8 cellular contexts compared by ENCODE assay signal in genomic region chr1:181105134-181106021, GRCh38. TPM values are rescaled to one million over a fixed set of nuclear protein-coding genes. Genes with fewer than 3 reads are reported as not detected.
A peak's percentile ranks its signal among the peaks of the same experiment; 100 is the strongest.
DNase-seq lines count a peak whose midpoint lies in the region; ATAC-seq and TF ChIP-seq lines count a peak whose summit lies in the region.

No MANE protein-coding gene starts in this region.

- CTCF ChIA-PET in HEK293 (lab: Yijun Ruan, JAX) = interaction anchor here (0.7 to 3.2 kb wide), 10 partner anchors 11 to 224 kb away, joined by 3 to 14 read pairs (median 4); no protein-coding TSS in a partner anchor

- peak overlapping the region; percentile 89 for H3K27ac ChIP-seq in HEK293 (ENCODE audit: extremely low read depth, low read depth, low read length)
- H3K27ac ChIP-seq in SK-N-MC = peak overlapping the region; percentile 8
- H3K27ac ChIP-seq in temporal lobe (ENCODE audit: low read depth, low read length) = peak overlapping the region; percentile 87

- DNase-seq in GDM1 (lab: John Stamatoyannopoulos, UW) (peak; percentile 92), NAMALWA (ENCODE audit: low spot score) (peak; percentile 95), SK-N-MC (ENCODE audit: low read depth, low spot score) (no peak), globus pallidus (ENCODE audit: low spot score) (peak; percentile 87), omental fat pad (ENCODE audit: low spot score) (peak; percentile 85)
- DNase-seq in activated naive CD4-positive, alpha-beta T cell treated with anti-CD3 and anti-CD28 coated beads, Interleukin-2, amount 50 U/mL, for 16 hours = peak; percentile 91

- POLR2A ChIA-PET in HEK293 (lab: Yijun Ruan, JAX) = interaction anchor here (0.6 to 9.2 kb wide), 17 partner anchors 9 to 607 kb away, joined by 3 to 111 read pairs (median 8); partner anchors contain the start of gene IER5

- H3K4me3 ChIP-seq in HEK293 (ENCODE audit: low read depth, low read length) (peak overlapping the region; percentile 57), SK-N-MC (peak overlapping the region; percentile 77)

- peak; percentile 91 for ATAC-seq in omental fat pad (ENCODE audit: low FRiP score)

- peaks cover 31% of the 10 kb centered on the region; the same call in 1 of the 2 replicates for H3K4me1 ChIP-seq in HEK293 (ENCODE audit: control insufficient read depth, insufficient read depth, low read length)

- H3K36me3 ChIP-seq in HEK293 (ENCODE audit: control insufficient read depth in 2 of 2, insufficient read depth in 1 of 2, low read length in 2 of 2) (no peaks in the 10 kb centered on the region), SK-N-MC (ENCODE audit: insufficient read depth, low read length) (no peaks in the 10 kb centered on the region)

- H3K9me3 ChIP-seq in HEK293 (ENCODE audit: control insufficient read depth, insufficient read depth, low read depth, low read length) = no peaks in the 10 kb centered on the region
- H3K9me3 ChIP-seq in SK-N-MC (ENCODE audit: low read depth, low read length) = no peaks in the 10 kb centered on the region

- TF ChIP-seq CTCF in HEK293 (tag by site-specific recombination; IDR thresholded peaks at IDR 0.05) = 0 out of 2 replicates have a peak, but pooled peaks have one; percentile 11
- no peak for TF ChIP-seq CTCF in omental fat pad (IDR thresholded peaks at IDR 0.05)

- H3K9ac ChIP-seq in SK-N-MC (ENCODE audit: insufficient read length) = peak overlapping the region; percentile 75

TF ChIP-seq in HEK293, 187 proteins besides CTCF, POLR2A, EP300 and RAD21 (continues in another document):
- TF ChIP-seq ZNF16 (tag by site-specific recombination; IDR thresholded peaks at IDR 0.05; ENCODE audit: low read depth) (no peak), ZNF48 (tag by site-specific recombination; IDR thresholded peaks at IDR 0.05) (no peak), ZFP3 (tag by site-specific recombination; IDR thresholded peaks at IDR 0.05; ENCODE audit: low read depth) (no peak), ZNF785 (tag by site-specific recombination; IDR thresholded peaks at IDR 0.05) (no peak), WT1 (tag by site-specific recombination; IDR thresholded peaks at IDR 0.05) (0 out of 2 replicates have a peak, but pooled peaks have one; percentile 0), GLIS2 (tag by site-specific recombination; IDR thresholded peaks at IDR 0.05) (peak; percentile 38; the same call in 1 of the 2 replicates), PRDM1 (tag by site-specific recombination; IDR thresholded peaks at IDR 0.05) (no peak), ZNF248 (tag by site-specific recombination; IDR thresholded peaks at IDR 0.05) (no peak), ZNF398 (tag by site-specific recombination; IDR thresholded peaks at IDR 0.05) (peak; percentile 56), ZSCAN30 (tag by site-specific recombination; IDR thresholded peaks at IDR 0.05) (peak; percentile 81), ZNF335 (tag by site-specific recombination; conservative IDR thresholded peaks at IDR 0.05) (peak; percentile 46; the same call in 1 of the 2 replicates), ZNF629 (tag by site-specific recombination; IDR thresholded peaks at IDR 0.05) (peak; percentile 10; the same call in 1 of the 2 replicates), ZNF302 (tag by site-specific recombination; IDR thresholded peaks at IDR 0.05; ENCODE audit: low read depth) (no peak), ZNF121 (tag by site-specific recombination; IDR thresholded peaks at IDR 0.05) (no peak), ZBTB48 (tag by site-specific recombination; IDR thresholded peaks at IDR 0.05) (0 out of 2 replicates have a peak, but pooled peaks have one; percentile 20), GLI4 (tag by site-specific recombination; IDR thresholded peaks at IDR 0.05) (no peak), ZNF311 (tag by site-specific recombination; IDR thresholded peaks at IDR 0.05; ENCODE audit: borderline replicate concordance) (no peak), ZNF449 (tag by site-specific recombination; IDR thresholded peaks at IDR 0.05) (no peak), KLF9 (tag by site-specific recombination; IDR thresholded peaks at IDR 0.05; ENCODE audit: low read depth) (peak; percentile 15; the same call in 1 of the 2 replicates), ZFP69B (tag by site-specific recombination; IDR thresholded peaks at IDR 0.05) (peak; percentile 49), ZNF157 (tag by site-specific recombination; IDR thresholded peaks at IDR 0.05) (no peak), ZNF202 (tag by site-specific recombination; IDR thresholded peaks at IDR 0.05; ENCODE audit: borderline replicate concordance) (no peak), ZNF548 (tag by site-specific recombination; IDR thresholded peaks at IDR 0.05) (no peak), ZNF324 (tag by site-specific recombination; IDR thresholded peaks at IDR 0.05) (no peak), ZXDB (tag by site-specific recombination; IDR thresholded peaks at IDR 0.05) (0 out of 2 replicates have a peak, but pooled peaks have one; percentile 21)
- TF ChIP-seq, protein P1, sequence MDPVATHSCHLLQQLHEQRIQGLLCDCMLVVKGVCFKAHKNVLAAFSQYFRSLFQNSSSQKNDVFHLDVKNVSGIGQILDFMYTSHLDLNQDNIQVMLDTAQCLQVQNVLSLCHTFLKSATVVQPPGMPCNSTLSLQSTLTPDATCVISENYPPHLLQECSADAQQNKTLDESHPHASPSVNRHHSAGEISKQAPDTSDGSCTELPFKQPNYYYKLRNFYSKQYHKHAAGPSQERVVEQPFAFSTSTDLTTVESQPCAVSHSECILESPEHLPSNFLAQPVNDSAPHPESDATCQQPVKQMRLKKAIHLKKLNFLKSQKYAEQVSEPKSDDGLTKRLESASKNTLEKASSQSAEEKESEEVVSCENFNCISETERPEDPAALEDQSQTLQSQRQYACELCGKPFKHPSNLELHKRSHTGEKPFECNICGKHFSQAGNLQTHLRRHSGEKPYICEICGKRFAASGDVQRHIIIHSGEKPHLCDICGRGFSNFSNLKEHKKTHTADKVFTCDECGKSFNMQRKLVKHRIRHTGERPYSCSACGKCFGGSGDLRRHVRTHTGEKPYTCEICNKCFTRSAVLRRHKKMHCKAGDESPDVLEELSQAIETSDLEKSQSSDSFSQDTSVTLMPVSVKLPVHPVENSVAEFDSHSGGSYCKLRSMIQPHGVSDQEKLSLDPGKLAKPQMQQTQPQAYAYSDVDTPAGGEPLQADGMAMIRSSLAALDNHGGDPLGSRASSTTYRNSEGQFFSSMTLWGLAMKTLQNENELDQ (tag by site-specific recombination; IDR thresholded peaks at IDR 0.05; ENCODE audit: low read depth) = no peak
- TF ChIP-seq, protein P2, sequence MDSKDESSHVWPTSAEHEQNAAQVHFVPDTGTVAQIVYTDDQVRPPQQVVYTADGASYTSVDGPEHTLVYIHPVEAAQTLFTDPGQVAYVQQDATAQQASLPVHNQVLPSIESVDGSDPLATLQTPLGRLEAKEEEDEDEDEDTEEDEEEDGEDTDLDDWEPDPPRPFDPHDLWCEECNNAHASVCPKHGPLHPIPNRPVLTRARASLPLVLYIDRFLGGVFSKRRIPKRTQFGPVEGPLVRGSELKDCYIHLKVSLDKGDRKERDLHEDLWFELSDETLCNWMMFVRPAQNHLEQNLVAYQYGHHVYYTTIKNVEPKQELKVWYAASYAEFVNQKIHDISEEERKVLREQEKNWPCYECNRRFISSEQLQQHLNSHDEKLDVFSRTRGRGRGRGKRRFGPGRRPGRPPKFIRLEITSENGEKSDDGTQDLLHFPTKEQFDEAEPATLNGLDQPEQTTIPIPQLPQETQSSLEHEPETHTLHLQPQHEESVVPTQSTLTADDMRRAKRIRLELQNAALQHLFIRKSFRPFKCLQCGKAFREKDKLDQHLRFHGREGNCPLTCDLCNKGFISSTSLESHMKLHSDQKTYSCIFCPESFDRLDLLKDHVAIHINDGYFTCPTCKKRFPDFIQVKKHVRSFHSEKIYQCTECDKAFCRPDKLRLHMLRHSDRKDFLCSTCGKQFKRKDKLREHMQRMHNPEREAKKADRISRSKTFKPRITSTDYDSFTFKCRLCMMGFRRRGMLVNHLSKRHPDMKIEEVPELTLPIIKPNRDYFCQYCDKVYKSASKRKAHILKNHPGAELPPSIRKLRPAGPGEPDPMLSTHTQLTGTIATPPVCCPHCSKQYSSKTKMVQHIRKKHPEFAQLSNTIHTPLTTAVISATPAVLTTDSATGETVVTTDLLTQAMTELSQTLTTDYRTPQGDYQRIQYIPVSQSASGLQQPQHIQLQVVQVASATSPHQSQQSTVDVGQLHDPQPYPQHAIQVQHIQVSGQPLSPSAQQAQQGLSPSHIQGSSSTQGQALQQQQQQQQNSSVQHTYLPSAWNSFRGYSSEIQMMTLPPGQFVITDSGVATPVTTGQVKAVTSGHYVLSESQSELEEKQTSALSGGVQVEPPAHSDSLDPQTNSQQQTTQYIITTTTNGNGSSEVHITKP (tag by site-specific recombination; IDR thresholded peaks at IDR 0.05) = 0 out of 2 replicates have a peak, but pooled peaks have one; percentile 15

RNA-seq across cellular contexts. Expression of gene IER5, which starts 16.9 kb away (rescaled TPM):
- 10 to 100 TPM in 2 of 4 donors, 1 to 10 TPM in 2; 6.7 to 45.4 (median 19.5) TPM for total RNA-seq in omental fat pad
- total RNA-seq in temporal lobe = 17.2 TPM

Comparison
In these comparisons a context has a peak if more than half of its experiments do, and no peak if none do; other contexts are left out.
1. H3K27ac ChIP-seq: peak in every context shown above with its lines; median percentile 89 in HEK293; 87 in temporal lobe; 8 in SK-N-MC.